8 cellular contexts compared by ENCODE assay signal in the genomic region with DNA sequence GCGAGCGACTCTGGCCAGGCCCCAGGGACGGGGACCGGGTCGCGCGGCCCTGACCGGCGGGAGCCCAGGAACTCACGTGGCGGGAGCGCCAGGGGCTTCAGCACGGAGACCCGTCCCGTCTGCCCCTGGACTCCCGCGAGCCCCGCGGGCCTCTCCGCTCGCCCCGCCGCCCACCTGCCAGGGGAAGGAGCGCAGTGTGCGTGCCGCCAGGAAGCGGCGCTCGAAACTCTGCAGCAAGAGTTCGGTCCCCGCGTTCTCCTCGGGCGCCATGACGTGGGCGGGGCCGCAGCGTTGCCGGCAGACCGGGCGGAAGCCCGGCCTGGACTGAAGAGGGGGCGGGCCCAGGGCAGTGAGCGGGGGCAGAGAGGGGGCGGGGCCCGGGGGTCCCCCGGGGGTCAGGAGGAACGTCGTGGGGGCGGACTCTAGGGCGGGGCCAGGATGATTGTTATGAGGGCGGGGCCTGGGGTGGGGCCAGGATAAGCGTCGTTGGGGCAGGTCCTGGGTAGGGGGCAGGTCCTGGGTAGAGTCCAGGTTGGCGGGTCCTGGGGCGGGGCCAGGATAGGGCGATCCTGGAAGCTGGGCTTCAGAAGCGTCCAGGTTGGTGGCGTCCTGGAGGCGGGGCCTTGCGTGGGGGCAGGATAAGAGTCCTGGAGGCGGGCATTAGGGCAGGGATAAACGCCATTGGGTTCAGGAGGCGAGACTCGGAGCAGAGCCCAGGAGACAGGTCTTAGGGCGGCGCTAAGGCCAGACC. TPM values are rescaled to one million over a fixed set of nuclear protein-coding genes. Genes with fewer than 3 reads are reported as not detected.
DNase-seq lines count a peak whose midpoint lies in the region; ATAC-seq lines count a peak whose summit lies in the region.
"Not testable (repeated sequence)": the region's sequence is repeated elsewhere in the genome, so short reads cannot be mapped to it uniquely, and the experiment has no call there.

EEF2KMT (minus strand) TSS at position 326 of the 751 bp plus-strand sequence; CDS start at position 270, 56 bp downstream.

- DNase-seq in AML-193 (lab: John Stamatoyannopoulos, UW) (peak; percentile 97 to 98), NCI-H524 treated with DMSO at 0.1 percent for 48 hours (lab: John Stamatoyannopoulos, UW) (peak; percentile 91), cortex of kidney (lab: John Stamatoyannopoulos, UW) (peak; percentile 16), left colon (peak; percentile 100)
- DNase-seq in activated CD4-positive, alpha-beta T cell treated with anti-CD3 and anti-CD28 coated beads for 4 hours = peak; percentile 88 to 91
- DNase-seq in stimulated activated CD4-positive, alpha-beta T cell treated with anti-CD3 and anti-CD28 coated beads, Interleukin-1b, Interleukin-23, amount 100 ng/mL, for 24 hours (ENCODE audit: low read depth in 4 of 4, low spot score in 1 of 4) = peak; percentile 88 to 94 (median 93)

- intact Hi-C loops in left colon (cut with DNase I, micrococcal nuclease) = not testable (repeated sequence)

- ATAC-seq in GM19324 (IDR thresholded peaks at IDR 0.05; ENCODE audit: low FRiP score, unreplicated experiment) = peak; percentile 100
- peak; percentile 94 for ATAC-seq in HG03460 (IDR thresholded peaks at IDR 0.05; ENCODE audit: unreplicated experiment)
- ATAC-seq in left colon = peak; percentile 100

RNA-seq across cellular contexts. Expression of gene EEF2KMT, which starts in this region (rescaled TPM):
- total RNA-seq in left colon = 1 to 10 TPM; 9.5 to 9.8 TPM

Comparison
In these comparisons a context has a peak if more than half of its experiments do, and no peak if none do; other contexts are left out.
1. Peak in every context shown above with its lines: DNase-seq and ATAC-seq.
2. DNase-seq: peak in every context shown above with its lines; median percentile 100 in left colon; 98 in AML-193; 93 in stimulated activated CD4-positive, alpha-beta T cell treated with anti-CD3 and anti-CD28 coated beads, Interleukin-1b, Interleukin-23, amount 100 ng/mL, for 24 hours; 91 in NCI-H524 treated with DMSO at 0.1 percent for 48 hours; 90 in activated CD4-positive, alpha-beta T cell treated with anti-CD3 and anti-CD28 coated beads for 4 hours; 16 in cortex of kidney.